Comparison of ENCODE assay signal across 8 cellular contexts in the genomic region with DNA sequence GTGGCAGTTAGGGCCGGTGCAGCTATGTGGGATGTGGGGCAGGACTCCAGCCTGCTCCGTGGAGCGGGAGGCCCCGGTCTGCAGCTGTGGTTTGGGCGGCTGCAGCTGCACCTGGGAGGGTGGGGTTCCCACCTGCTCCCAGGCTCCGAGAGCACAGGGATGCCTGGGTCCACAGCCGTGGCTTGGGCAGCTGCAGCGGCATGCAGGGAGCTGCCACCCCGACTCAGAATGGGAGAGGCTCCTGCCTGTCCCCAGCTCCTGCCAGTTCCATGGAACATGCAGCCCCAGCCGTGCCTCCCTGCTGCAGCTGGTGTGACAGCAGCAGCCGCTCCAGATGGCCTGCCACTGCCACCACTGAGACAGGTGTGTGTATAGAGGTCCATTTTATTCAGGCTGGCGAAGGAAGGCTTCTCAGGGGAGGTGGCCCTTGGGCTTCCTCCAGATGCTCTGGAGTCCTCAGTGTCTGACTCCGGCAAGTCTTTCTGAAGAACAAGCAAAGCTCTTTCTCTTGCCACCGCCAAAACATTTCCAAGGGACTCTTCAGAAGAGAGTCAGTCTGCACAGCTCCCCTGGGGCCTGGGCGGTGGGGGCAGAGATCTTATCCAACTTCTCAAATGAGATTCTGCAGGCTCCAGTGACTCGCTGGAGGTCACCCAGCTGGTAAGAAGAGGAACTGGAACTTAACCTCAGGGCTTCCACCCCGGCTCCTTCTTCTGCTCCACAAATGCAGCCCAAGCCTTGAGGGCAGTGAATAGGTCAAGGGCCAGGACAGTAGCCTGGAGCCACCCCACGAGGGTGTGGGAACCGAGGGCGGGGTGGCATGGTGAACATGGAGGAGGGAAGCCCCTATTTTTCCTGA. TPM values are rescaled to one million over a fixed set of nuclear protein-coding genes. Genes with fewer than 3 reads are reported as not detected.
DNase-seq lines count a peak whose midpoint lies in the region; ATAC-seq and TF ChIP-seq lines count a peak whose summit lies in the region.

No MANE protein-coding gene starts in this region.

- no peak for TF ChIP-seq CTCF in lower lobe of right lung (IDR thresholded peaks at IDR 0.05)

- H3K4me1 ChIP-seq in BLaER1 treated with 17β-estradiol and CSF1 and Interleukin-3, amounts not matched to agents 10 nM and 100 nM = peaks cover 51 to 79% (median 72%) of the 10 kb centered on the region in 10 experiments
- peaks cover 14% of the 10 kb centered on the region for H3K4me1 ChIP-seq in SJSA1 (replicated peaks)
- H3K4me1 ChIP-seq in lower lobe of right lung = peaks cover 23% of the 10 kb centered on the region

- intact Hi-C loops in lower lobe of right lung (cut with DNase I) = no loop called here

- H3K27ac ChIP-seq in BLaER1 treated with 17β-estradiol and CSF1 and Interleukin-3, amounts not matched to agents 10 nM and 100 nM = peak overlapping the region in 10 of 11 experiments; percentile 32 to 88 (median 76); a peak in 19 of 22 replicates
- peak overlapping the region; percentile 27 for H3K27ac ChIP-seq in SJSA1
- H3K27ac ChIP-seq in lower lobe of right lung = peak overlapping the region; percentile 32

- H4K20me1 ChIP-seq in BLaER1 treated with 17β-estradiol and CSF1 and Interleukin-3, amounts not matched to agents 10 nM and 100 nM = peaks cover 0 to 19% (median 9%) of the 10 kb centered on the region in 11 experiments; a peak in 16 of 22 replicates

- peaks cover 0 to 4% (median 0%) of the 10 kb centered on the region in 11 experiments; a peak in 1 of 22 replicates for H3K27me3 ChIP-seq in BLaER1 treated with 17β-estradiol and CSF1 and Interleukin-3, amounts not matched to agents 10 nM and 100 nM
- H3K27me3 ChIP-seq in SJSA1 (replicated peaks) = no peaks in the 10 kb centered on the region
- H3K27me3 ChIP-seq in lower lobe of right lung (ENCODE audit: low read depth) = peaks cover 8% of the 10 kb centered on the region

- peak overlapping the region; percentile 38 to 72 (median 64); a peak in 19 of 22 replicates for H3K9ac ChIP-seq in BLaER1 treated with 17β-estradiol and CSF1 and Interleukin-3, amounts not matched to agents 10 nM and 100 nM

- peak overlapping the region; percentile 84 to 98 (median 97) for H3K4me2 ChIP-seq in BLaER1 treated with 17β-estradiol and CSF1 and Interleukin-3, amounts not matched to agents 10 nM and 100 nM

- no peaks in the 10 kb centered on the region for H3K9me3 ChIP-seq in BLaER1 treated with 17β-estradiol and CSF1 and Interleukin-3, amounts not matched to agents 10 nM and 100 nM (replicated peaks in 1 of 11)
- H3K9me3 ChIP-seq in SJSA1 (replicated peaks) (no peaks in the 10 kb centered on the region), lower lobe of right lung (no peaks in the 10 kb centered on the region)

- DNase-seq in GM19240 (ENCODE audit: insufficient read length, low spot score) (peak; percentile 65), SJSA1 (ENCODE audit: low read depth in 1 of 2, low spot score in 2 of 2) (no peak), lower lobe of right lung (peak; percentile 61), NCI-H1105 treated with DMSO at 0.1 percent for 48 hours (lab: John Stamatoyannopoulos, UW) (no peak), ureter (ENCODE audit: low spot score) (no peak)
- no peak for DNase-seq in stimulated activated CD4-positive, alpha-beta T cell treated with anti-CD3 and anti-CD28 coated beads, Interleukin-2, amount 100 ng/mL, for 24 hours

- peak; percentile 85 for ATAC-seq in HG03159 (IDR thresholded peaks at IDR 0.05; ENCODE audit: unreplicated experiment)
- ATAC-seq in lower lobe of right lung = peak; percentile 58 to 65

- H3K36me3 ChIP-seq in BLaER1 treated with 17β-estradiol and CSF1 and Interleukin-3, amounts not matched to agents 10 nM and 100 nM = no peaks in the 10 kb centered on the region
- H3K36me3 ChIP-seq in SJSA1 (no peaks in the 10 kb centered on the region), lower lobe of right lung (no peaks in the 10 kb centered on the region)

- peak overlapping the region in 9 of 10 experiments; percentile 3 to 52 (median 33); a peak in 11 of 20 replicates for H3K4me3 ChIP-seq in BLaER1 treated with 17β-estradiol and CSF1 and Interleukin-3, amounts not matched to agents 10 nM and 100 nM
- H3K4me3 ChIP-seq in SJSA1 (no peak overlapping the region), lower lobe of right lung (no peak overlapping the region)

RNA-seq across cellular contexts. Expression of a gene that starts 21.6 kb away (rescaled TPM):
- total RNA-seq in SJSA1 (2014; rRNA removed; shearing (Covaris generic)) = not detected in 2 replicates
- total RNA-seq in lower lobe of right lung = not detected
- 233 TPM for total RNA-seq in ureter

RNA-seq across cellular contexts. Expression of a gene that starts 22.5 kb away (rescaled TPM):
- 126 and 192 TPM in 2 replicates for total RNA-seq in SJSA1 (2014; rRNA removed; shearing (Covaris generic))
- total RNA-seq in lower lobe of right lung (89.2 TPM), ureter (79.2 TPM)

RNA-seq across cellular contexts. Expression of a gene that starts 46.6 kb away (rescaled TPM):
- total RNA-seq in SJSA1 (2014; rRNA removed; shearing (Covaris generic)) = 19.8 and 21.1 TPM in 2 replicates
- 19.8 TPM for total RNA-seq in lower lobe of right lung
- 52.7 TPM for total RNA-seq in ureter

Comparison
In these comparisons a context has a peak if more than half of its experiments do, and no peak if none do; other contexts are left out.
1. H3K4me3 ChIP-seq: peak in BLaER1 treated with 17β-estradiol and CSF1 and Interleukin-3, amounts not matched to agents 10 nM and 100 nM (9 of 10); none in SJSA1 (single experiment) and lower lobe of right lung (single experiment).
2. DNase-seq: peak in GM19240 (single experiment) and lower lobe of right lung (single experiment); none in SJSA1 (0 of 2), NCI-H1105 treated with DMSO at 0.1 percent for 48 hours (single experiment), stimulated activated CD4-positive, alpha-beta T cell treated with anti-CD3 and anti-CD28 coated beads, Interleukin-2, amount 100 ng/mL, for 24 hours (0 of 2) and ureter (single experiment).
3. RNA of a gene that starts 21.6 kb away (total RNA-seq): 233 TPM in ureter (single experiment); not detected in lower lobe of right lung (single experiment) and not detected in SJSA1; every median in the first group is over 100 times any median in the second.
4. Peak in every context shown above with its lines, with median percentiles within 50 percentile points of each other: H3K27ac ChIP-seq.